In genomic region chr5:160496784-160497183, GRCh38 we compare ENCODE assay signal across 1 cellular context.
TF ChIP-seq lines count a peak whose summit lies in the region.

No MANE protein-coding gene starts in this region.

TF ChIP-seq in GM12878, 131 proteins besides CTCF, POLR2A, EP300 and RAD21 (continued from another document):
- no peak for TF ChIP-seq PRDM15 (CRISPR knock-in tag; IDR thresholded peaks at IDR 0.05)
- TF ChIP-seq, protein P1, sequence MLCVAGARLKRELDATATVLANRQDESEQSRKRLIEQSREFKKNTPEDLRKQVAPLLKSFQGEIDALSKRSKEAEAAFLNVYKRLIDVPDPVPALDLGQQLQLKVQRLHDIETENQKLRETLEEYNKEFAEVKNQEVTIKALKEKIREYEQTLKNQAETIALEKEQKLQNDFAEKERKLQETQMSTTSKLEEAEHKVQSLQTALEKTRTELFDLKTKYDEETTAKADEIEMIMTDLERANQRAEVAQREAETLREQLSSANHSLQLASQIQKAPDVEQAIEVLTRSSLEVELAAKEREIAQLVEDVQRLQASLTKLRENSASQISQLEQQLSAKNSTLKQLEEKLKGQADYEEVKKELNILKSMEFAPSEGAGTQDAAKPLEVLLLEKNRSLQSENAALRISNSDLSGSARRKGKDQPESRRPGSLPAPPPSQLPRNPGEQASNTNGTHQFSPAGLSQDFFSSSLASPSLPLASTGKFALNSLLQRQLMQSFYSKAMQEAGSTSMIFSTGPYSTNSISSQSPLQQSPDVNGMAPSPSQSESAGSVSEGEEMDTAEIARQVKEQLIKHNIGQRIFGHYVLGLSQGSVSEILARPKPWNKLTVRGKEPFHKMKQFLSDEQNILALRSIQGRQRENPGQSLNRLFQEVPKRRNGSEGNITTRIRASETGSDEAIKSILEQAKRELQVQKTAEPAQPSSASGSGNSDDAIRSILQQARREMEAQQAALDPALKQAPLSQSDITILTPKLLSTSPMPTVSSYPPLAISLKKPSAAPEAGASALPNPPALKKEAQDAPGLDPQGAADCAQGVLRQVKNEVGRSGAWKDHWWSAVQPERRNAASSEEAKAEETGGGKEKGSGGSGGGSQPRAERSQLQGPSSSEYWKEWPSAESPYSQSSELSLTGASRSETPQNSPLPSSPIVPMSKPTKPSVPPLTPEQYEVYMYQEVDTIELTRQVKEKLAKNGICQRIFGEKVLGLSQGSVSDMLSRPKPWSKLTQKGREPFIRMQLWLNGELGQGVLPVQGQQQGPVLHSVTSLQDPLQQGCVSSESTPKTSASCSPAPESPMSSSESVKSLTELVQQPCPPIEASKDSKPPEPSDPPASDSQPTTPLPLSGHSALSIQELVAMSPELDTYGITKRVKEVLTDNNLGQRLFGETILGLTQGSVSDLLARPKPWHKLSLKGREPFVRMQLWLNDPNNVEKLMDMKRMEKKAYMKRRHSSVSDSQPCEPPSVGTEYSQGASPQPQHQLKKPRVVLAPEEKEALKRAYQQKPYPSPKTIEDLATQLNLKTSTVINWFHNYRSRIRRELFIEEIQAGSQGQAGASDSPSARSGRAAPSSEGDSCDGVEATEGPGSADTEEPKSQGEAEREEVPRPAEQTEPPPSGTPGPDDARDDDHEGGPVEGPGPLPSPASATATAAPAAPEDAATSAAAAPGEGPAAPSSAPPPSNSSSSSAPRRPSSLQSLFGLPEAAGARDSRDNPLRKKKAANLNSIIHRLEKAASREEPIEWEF (IDR thresholded peaks at IDR 0.05; ENCODE audit: insufficient replicate concordance, low read depth, low read length), result no peak
- TF ChIP-seq TBL1XR1 (IDR thresholded peaks at IDR 0.05; ENCODE audit: low read depth, low read length), result no peak
- no peak for TF ChIP-seq ATF7 (IDR thresholded peaks at IDR 0.05; ENCODE audit: low read depth)
- TF ChIP-seq, protein P2, sequence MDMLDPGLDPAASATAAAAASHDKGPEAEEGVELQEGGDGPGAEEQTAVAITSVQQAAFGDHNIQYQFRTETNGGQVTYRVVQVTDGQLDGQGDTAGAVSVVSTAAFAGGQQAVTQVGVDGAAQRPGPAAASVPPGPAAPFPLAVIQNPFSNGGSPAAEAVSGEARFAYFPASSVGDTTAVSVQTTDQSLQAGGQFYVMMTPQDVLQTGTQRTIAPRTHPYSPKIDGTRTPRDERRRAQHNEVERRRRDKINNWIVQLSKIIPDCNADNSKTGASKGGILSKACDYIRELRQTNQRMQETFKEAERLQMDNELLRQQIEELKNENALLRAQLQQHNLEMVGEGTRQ (IDR thresholded peaks at IDR 0.05; ENCODE audit: borderline replicate concordance, low read depth, low read length), result no peak
- no peak for TF ChIP-seq USF1 (IDR thresholded peaks at IDR 0.05; ENCODE audit: borderline replicate concordance, extremely low read length, insufficient read depth, low read depth, low read length)
- no peak for TF ChIP-seq ZNF384 (IDR thresholded peaks at IDR 0.05; ENCODE audit: borderline replicate concordance, low read depth, low read length)
- no peak for TF ChIP-seq E4F1 (IDR thresholded peaks at IDR 0.05; ENCODE audit: borderline replicate concordance, partially characterized antibody)
- TF ChIP-seq MEF2B (IDR thresholded peaks at IDR 0.05; ENCODE audit: partially characterized antibody, poor library complexity, severe bottlenecking), result no peak
